Comparison of ENCODE assay signal across 24 cellular contexts in the genomic region with DNA sequence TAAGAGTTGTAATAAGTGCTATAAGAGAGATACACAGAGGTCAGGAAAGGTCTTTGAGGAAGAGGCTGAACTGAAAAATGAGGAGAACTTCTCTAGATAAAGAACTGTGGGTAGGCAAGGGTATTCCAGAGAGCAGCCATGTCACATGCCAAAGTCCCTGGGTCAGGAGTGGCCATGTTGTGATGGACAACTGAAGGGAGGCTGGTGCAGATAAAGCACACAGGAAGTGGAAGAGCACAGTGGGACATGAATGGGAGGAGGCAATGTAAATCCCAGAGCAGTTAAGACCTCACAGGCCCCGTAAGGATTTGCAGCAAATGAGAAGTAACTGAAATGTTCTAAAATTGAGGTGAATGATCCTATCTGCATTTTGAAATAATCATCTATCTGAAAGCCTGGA.
"Had no signal": no experiment of that assay in that cellular context is flagged by ENCODE, and none has a peak within 500 bp of the region (broad histone marks: within the 10 kb centered on the region; RNA-seq: fewer than 3 reads in every experiment).

No MANE protein-coding gene starts in this region.

- H3K36me3 ChIP-seq: MG63 had no signal

- H3K27ac ChIP-seq: RWPE1 had no signal

- DNase-seq: IMR-90, MG63, NCI-H1092, NCI-H1105 treated with DMSO at 0.1 percent for 48 hours, NCI-H1417 treated with DMSO at 0.1 percent for 48 hours, NCI-H146, NCI-H1694 treated with DMSO at 0.1 percent for 48 hours, NCI-H1930, NCI-H2081, NCI-H2107, NCI-H2171, NCI-H226, NCI-H446, NCI-H510A, NCI-H524 treated with DMSO at 0.1 percent for 48 hours, NCI-H69, NCI-H774, PC-3, SHP77, SK-N-SH, SW 1271 had no signal

- H3K4me2 ChIP-seq: SK-N-SH had no signal

- H3K4me3 ChIP-seq: MG63 had no signal

- H3K9me3 ChIP-seq: MG63, SK-N-SH had no signal

- H3K9ac ChIP-seq: SK-N-SH had no signal

- FAIRE-seq: HepG2 had no signal

- ATAC-seq: HepG2, Panc1, PC-3 had no signal

- H3K27me3 ChIP-seq: MG63 had no signal
